30 cellular contexts compared by ENCODE assay signal in the genomic region with DNA sequence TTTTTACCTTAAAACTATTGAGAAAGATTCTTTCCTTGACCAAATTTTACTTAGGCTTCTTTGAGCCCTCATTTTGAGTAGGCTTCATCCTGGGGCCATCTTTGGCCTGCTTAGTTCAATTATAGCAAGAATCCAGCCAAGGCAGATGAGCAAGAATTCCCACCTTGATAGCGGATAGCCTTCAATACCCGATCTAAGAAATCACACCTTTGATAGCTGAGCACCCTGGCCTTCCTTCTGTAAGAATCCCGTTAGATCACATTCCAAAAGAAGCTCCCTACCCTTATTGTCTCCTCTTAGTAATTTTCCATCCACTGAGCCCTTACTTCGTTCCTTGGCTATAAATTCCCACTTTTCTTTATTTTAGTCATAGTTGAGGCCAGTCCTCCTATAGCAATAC.
"Had no signal": no experiment of that assay in that cellular context is flagged by ENCODE, and none has a peak within 500 bp of the region (broad histone marks: within the 10 kb centered on the region; RNA-seq: fewer than 3 reads in every experiment).

No MANE protein-coding gene starts in this region.

- H3K27me3 Mint-ChIP-seq: naive B cell; progenitor cell of endocrine pancreas; stimulated activated naive B cell treated with anti-CD40 and anti-IgM and Interleukin-4, amounts not matched to agents 10 μg/mL and 1 μg/mL and 100 μg/mL, for 72 hours had no signal

- H3K36me3 Mint-ChIP-seq: immature natural killer cell; mesothelial cell of epicardium; naive B cell; natural killer cell; stimulated activated naive B cell treated with anti-CD40 and anti-IgM and Interleukin-4, amounts not matched to agents 10 μg/mL and 1 μg/mL and 100 μg/mL, for 72 hours had no signal

- H2AFZ ChIP-seq: hepatocyte had no signal

- H3K4me1 Mint-ChIP-seq: immature natural killer cell; mesothelial cell of epicardium; naive B cell; natural killer cell; nephron progenitor cell; stimulated activated naive B cell treated with anti-CD40 and anti-IgM and Interleukin-4, amounts not matched to agents 10 μg/mL and 1 μg/mL and 100 μg/mL, for 72 hours had no signal

- H3K4me2 ChIP-seq: hepatocyte had no signal

- H3K27me3 ChIP-seq: heart right ventricle, hepatocyte, left lung, ovary, stomach, testis, thyroid gland, transverse colon, upper lobe of right lung had no signal

- H3K9me3 ChIP-seq: heart right ventricle, lower lobe of right lung, ovary, stomach, testis, thyroid gland, transverse colon, upper lobe of right lung had no signal

- H3K36me3 ChIP-seq: heart right ventricle, left lung, lower lobe of right lung, ovary, stomach, thyroid gland, transverse colon, upper lobe of right lung had no signal

- ATAC-seq: heart right ventricle; left colon; left lung; lower lobe of right lung; natural killer cell; right cardiac atrium; sciatic nerve; stimulated activated naive B cell treated with anti-CD40 and anti-IgM and Interleukin-4, amounts not matched to agents 10 μg/mL and 1 μg/mL and 100 μg/mL, for 72 hours; stimulated activated naive CD8-positive, alpha-beta T cell treated with anti-CD3 and anti-CD28 coated beads, Interleukin-15, Interleukin-2, amounts not matched to agents 100 U/mL and 50 U/mL, for 24 hours; upper lobe of right lung had no signal

- H3K79me2 ChIP-seq: hepatocyte had no signal

- H3K27ac Mint-ChIP-seq: immature natural killer cell; mesothelial cell of epicardium; natural killer cell; nephron progenitor cell; progenitor cell of endocrine pancreas; stimulated activated naive B cell treated with anti-CD40 and anti-IgM and Interleukin-4, amounts not matched to agents 10 μg/mL and 1 μg/mL and 100 μg/mL, for 72 hours had no signal

- H3K4me1 ChIP-seq: heart right ventricle, left lung, lower lobe of right lung, stomach, testis, thyroid gland, transverse colon, upper lobe of right lung had no signal

- H3K4me3 Mint-ChIP-seq: immature natural killer cell; mesothelial cell of epicardium; naive B cell; natural killer cell; nephron progenitor cell; stimulated activated naive B cell treated with anti-CD40 and anti-IgM and Interleukin-4, amounts not matched to agents 10 μg/mL and 1 μg/mL and 100 μg/mL, for 72 hours had no signal

- H3K9me3 Mint-ChIP-seq: mesothelial cell of epicardium, nephron progenitor cell had no signal

- H3K4me3 ChIP-seq: heart right ventricle, hepatocyte, left lung, lower lobe of right lung, ovary, skin epidermis, stomach, testis, thyroid gland, transverse colon, upper lobe of right lung had no signal

- H3K27ac ChIP-seq: heart right ventricle, hepatocyte, left lung, lower lobe of right lung, ovary, skin epidermis, stomach, testis, thyroid gland, transverse colon, upper lobe of right lung had no signal

- DNase-seq: heart right ventricle; immature natural killer cell; kidney; left colon; left lung; lower lobe of right lung; mammary epithelial cell; mesenchymal stem cell; naive B cell; natural killer cell; nephron progenitor cell; ovary; retina; right cardiac atrium; stimulated activated CD4-positive, alpha-beta T cell treated with anti-CD3 and anti-CD28 coated beads, Interleukin-12 subunit alpha, Interleukin-12 subunit beta, amount 100 ng/mL, for 4 hours; stimulated activated CD4-positive, alpha-beta T cell treated with anti-CD3 and anti-CD28 coated beads, Interleukin-15, amount 100 ng/mL, for 24 hours; stimulated activated CD4-positive, alpha-beta T cell treated with anti-CD3 and anti-CD28 coated beads, Interleukin-2, amount 100 ng/mL, for 24 hours; stimulated activated CD4-positive, alpha-beta T cell treated with anti-CD3 and anti-CD28 coated beads, Interleukin-4, amount 100 ng/mL, for 1 hour; stimulated activated naive B cell treated with anti-CD40 and anti-IgM and Interleukin-4, amounts not matched to agents 10 μg/mL and 1 μg/mL and 100 μg/mL, for 72 hours; stimulated activated naive CD8-positive, alpha-beta T cell treated with anti-CD3 and anti-CD28 coated beads, Interleukin-15, Interleukin-2, amounts not matched to agents 100 U/mL and 50 U/mL, for 24 hours; stomach; testis; thyroid gland; transverse colon; upper lobe of right lung had no signal
